ENCODE assay signal across 19 cellular contexts in genomic region chr6:75631847-75632246, GRCh38.
"Had no signal": no experiment of that assay in that cellular context is flagged by ENCODE, and none has a peak within 500 bp of the region (broad histone marks: within the 10 kb centered on the region; RNA-seq: fewer than 3 reads in every experiment).

No MANE protein-coding gene starts in this region.

- ATAC-seq: gastrocnemius medialis, natural killer cell, pancreas, sciatic nerve had no signal

- H3K9me3 ChIP-seq: gastrocnemius medialis, pancreas had no signal

- H3K4me3 ChIP-seq: gastrocnemius medialis, pancreas had no signal

- H3K27me3 Mint-ChIP-seq: activated CD4-positive, alpha-beta T cell treated with anti-CD3 and anti-CD28 coated beads, Interleukin-2, amount 10 ng/mL, durations not matched to agents 7 days and 5 days had no signal

- H3K27me3 ChIP-seq: brain microvascular endothelial cell, gastrocnemius medialis, pancreas had no signal

- H3K4me3 Mint-ChIP-seq: activated CD4-positive, alpha-beta T cell treated with anti-CD3 and anti-CD28 coated beads, Interleukin-2, amount 10 ng/mL, durations not matched to agents 7 days and 5 days; immature natural killer cell; natural killer cell had no signal

- DNase-seq: activated CD4-positive, alpha-beta T cell treated with anti-CD3 and anti-CD28 coated beads, Interleukin-2, amount 10 ng/mL, durations not matched to agents 7 days and 5 days; activated CD4-positive, CD25-positive, alpha-beta regulatory T cell; activated CD8-positive, alpha-beta memory T cell treated with anti-CD3 and anti-CD28 coated beads for 24 hours; activated CD8-positive, alpha-beta memory T cell treated with anti-CD3 and anti-CD28 coated beads, Interleukin-2, amount 50 U/mL, for 48 hours; activated gamma-delta T cell treated with Interleukin-2 at 50 U/mL for 16 hours; brain microvascular endothelial cell; cerebellar nuclear complex; effector CD4-positive, alpha-beta T cell; gastrocnemius medialis; head of caudate nucleus; immature natural killer cell; kidney glomerular epithelial cell; mesendoderm; natural killer cell; pancreas; stimulated activated CD4-positive, alpha-beta T cell treated with anti-CD3 and anti-CD28 coated beads, Interleukin-4, amount 100 ng/mL, for 4 hours; stimulated activated naive CD4-positive, alpha-beta T cell; T1000 had no signal

- H3K27ac Mint-ChIP-seq: activated CD4-positive, alpha-beta T cell treated with anti-CD3 and anti-CD28 coated beads, Interleukin-2, amount 10 ng/mL, durations not matched to agents 7 days and 5 days had no signal

- H3K27ac ChIP-seq: brain microvascular endothelial cell, gastrocnemius medialis, pancreas had no signal

- H3K36me3 Mint-ChIP-seq: natural killer cell had no signal

- H3K9me3 Mint-ChIP-seq: activated CD4-positive, alpha-beta T cell treated with anti-CD3 and anti-CD28 coated beads, Interleukin-2, amount 10 ng/mL, durations not matched to agents 7 days and 5 days; immature natural killer cell; natural killer cell had no signal
